In genomic region chr2:127068351-127068741, GRCh38 we compare ENCODE assay signal across 12 cellular contexts. TPM values are rescaled to one million over a fixed set of nuclear protein-coding genes. Genes with fewer than 3 reads are reported as not detected.
DNase-seq lines count a peak whose midpoint lies in the region; ATAC-seq, FAIRE-seq and TF ChIP-seq lines count a peak whose summit lies in the region.
"Had no signal": no experiment of that assay in that cellular context is flagged by ENCODE, and none has a peak within 500 bp of the region (broad histone marks: within the 10 kb centered on the region; RNA-seq: fewer than 3 reads in every experiment).

No MANE protein-coding gene starts in this region.

- no peaks in the 10 kb centered on the region for H3F3A ChIP-seq in neural progenitor cell (ENCODE audit: low read depth)

- H3K27me3 Mint-ChIP-seq in CD14-positive monocyte (ENCODE audit: low read depth in 3 of 3) (peaks cover 3 to 8% (median 4%) of the 10 kb centered on the region in 3 donors), neural progenitor cell (ENCODE audit: insufficient read depth, low read depth) (no peaks in the 10 kb centered on the region)
- no peaks in the 10 kb centered on the region for H3K27me3 Mint-ChIP-seq in stimulated activated naive B cell treated with anti-CD40 and anti-IgM and Interleukin-4, amounts not matched to agents 10 μg/mL and 1 μg/mL and 100 μg/mL, for 72 hours

- H4K20me1 ChIP-seq in neural progenitor cell (ENCODE audit: low read depth) = no peaks in the 10 kb centered on the region

- no peaks in the 10 kb centered on the region for H3K36me3 ChIP-seq in neural progenitor cell
- H3K36me3 ChIP-seq: ovary, thoracic aorta had no signal

- H3K4me3 ChIP-seq in neural progenitor cell = no peak overlapping the region
- H3K4me3 ChIP-seq: lower lobe of right lung, ovary, thoracic aorta had no signal

- no peaks in the 10 kb centered on the region for H3K79me2 ChIP-seq in neural progenitor cell (ENCODE audit: low read depth)

- H2AFZ ChIP-seq in neural progenitor cell (replicated peaks) = no peak overlapping the region

- H3K4me1 Mint-ChIP-seq in CD14-positive monocyte = peaks cover 46% of the 10 kb centered on the region
- peaks cover 21% of the 10 kb centered on the region for H3K4me1 Mint-ChIP-seq in neural progenitor cell
- peaks cover 37 to 51% of the 10 kb centered on the region in 2 donors for H3K4me1 Mint-ChIP-seq in stimulated activated naive B cell treated with anti-CD40 and anti-IgM and Interleukin-4, amounts not matched to agents 10 μg/mL and 1 μg/mL and 100 μg/mL, for 72 hours

- peak; percentile 44 for TF ChIP-seq CTCF in CD14-positive monocyte (IDR thresholded peaks at IDR 0.05)
- no peak for TF ChIP-seq CTCF in neural progenitor cell (IDR thresholded peaks at IDR 0.05)

- no peak for DNase-seq in CD14-positive monocyte (ENCODE audit: low spot score)
- no peak for DNase-seq in HTR-8/SVneo (ENCODE audit: insufficient read length, low spot score)
- DNase-seq in neural progenitor cell (ENCODE audit: low spot score) = no peak
- DNase-seq in activated CD4-positive, CD25-positive, alpha-beta regulatory T cell (lab: John Stamatoyannopoulos, UW) = no peak
- no peak for DNase-seq in NCI-H2081 (lab: John Stamatoyannopoulos, UW)
- no peak for DNase-seq in stimulated activated naive B cell treated with anti-CD40 and anti-IgM and Interleukin-4, amounts not matched to agents 10 μg/mL and 1 μg/mL and 100 μg/mL, for 72 hours
- DNase-seq: NCI-H1092 had no signal

- no peaks in the 10 kb centered on the region for H3K4me1 ChIP-seq in neural progenitor cell

- ATAC-seq in HG03175 (IDR thresholded peaks at IDR 0.05; ENCODE audit: unreplicated experiment) = no peak
- no peak for ATAC-seq in stimulated activated naive B cell treated with anti-CD40 and anti-IgM and Interleukin-4, amounts not matched to agents 10 μg/mL and 1 μg/mL and 100 μg/mL, for 72 hours (replicated peaks)

- peak overlapping the region in 2 of 7 donors; percentile 54 to 87 for H3K27ac Mint-ChIP-seq in CD14-positive monocyte
- peak overlapping the region; percentile 28 for H3K27ac Mint-ChIP-seq in neural progenitor cell
- no peak overlapping the region for H3K27ac Mint-ChIP-seq in stimulated activated naive B cell treated with anti-CD40 and anti-IgM and Interleukin-4, amounts not matched to agents 10 μg/mL and 1 μg/mL and 100 μg/mL, for 72 hours

- no peak overlapping the region for H3K4me2 ChIP-seq in neural progenitor cell

- H3K4me3 Mint-ChIP-seq in CD14-positive monocyte (peak overlapping the region in 1 of 2 donors; percentile 3), neural progenitor cell (no peak overlapping the region)
- no peak overlapping the region for H3K4me3 Mint-ChIP-seq in stimulated activated naive B cell treated with anti-CD40 and anti-IgM and Interleukin-4, amounts not matched to agents 10 μg/mL and 1 μg/mL and 100 μg/mL, for 72 hours

- intact Hi-C loops in CD14-positive monocyte (cut with micrococcal nuclease) = loop anchor here (10.0 kb wide), 2 partner anchors 346 to 414 kb away; partner anchors contain the start of genes GYPC (in 1 of the 2) and PROC (in 1 of the 2)

- H3K27ac ChIP-seq in cingulate gyrus (ENCODE audit: low read depth, low read length) (peak overlapping the region; percentile 89), neural progenitor cell (no peak overlapping the region)
- H3K27ac ChIP-seq: ovary, thoracic aorta had no signal

- H3K36me3 Mint-ChIP-seq in CD14-positive monocyte (peaks cover 8 to 10% of the 10 kb centered on the region in 2 donors), neural progenitor cell (peaks cover 4% of the 10 kb centered on the region)
- peaks cover 27 to 56% of the 10 kb centered on the region in 2 donors for H3K36me3 Mint-ChIP-seq in stimulated activated naive B cell treated with anti-CD40 and anti-IgM and Interleukin-4, amounts not matched to agents 10 μg/mL and 1 μg/mL and 100 μg/mL, for 72 hours

- H3K9me3 ChIP-seq in neural progenitor cell (ENCODE audit: low read depth) = no peaks in the 10 kb centered on the region
- H3K9me3 ChIP-seq: lower lobe of right lung, ovary, thoracic aorta had no signal

- peak; percentile 13 for FAIRE-seq in HTR-8/SVneo (lab: Jason Lieb, UNC)

- no peak overlapping the region for H3K9ac ChIP-seq in neural progenitor cell

- no peaks in the 10 kb centered on the region for H3K27me3 ChIP-seq in neural progenitor cell
- H3K27me3 ChIP-seq: ovary had no signal

- peaks cover 0 to 3% (median 0%) of the 10 kb centered on the region in 7 donors for H3K9me3 Mint-ChIP-seq in CD14-positive monocyte
- no peaks in the 10 kb centered on the region for H3K9me3 Mint-ChIP-seq in neural progenitor cell
- H3K9me3 Mint-ChIP-seq in stimulated activated naive B cell treated with anti-CD40 and anti-IgM and Interleukin-4, amounts not matched to agents 10 μg/mL and 1 μg/mL and 100 μg/mL, for 72 hours = no peaks in the 10 kb centered on the region

RNA-seq across cellular contexts. Expression of gene BIN1, which starts 38.6 kb away (rescaled TPM):
- 1 to 10 TPM; 4.1 to 7.5 TPM for polyA plus RNA-seq in CD14-positive monocyte
- total RNA-seq in neural progenitor cell (ENCODE audit: low replicate concordance) = 26.9 and 55.9 TPM in 2 replicates
